1 cellular context compared by ENCODE assay signal in genomic region chr9:134644715-134645606, GRCh38.
TF ChIP-seq lines count a peak whose summit lies in the region.

No MANE protein-coding gene starts in this region.

TF ChIP-seq in HEK293, 187 proteins besides CTCF, POLR2A, EP300 and RAD21 (continued from another document):
- TF ChIP-seq, protein P1, sequence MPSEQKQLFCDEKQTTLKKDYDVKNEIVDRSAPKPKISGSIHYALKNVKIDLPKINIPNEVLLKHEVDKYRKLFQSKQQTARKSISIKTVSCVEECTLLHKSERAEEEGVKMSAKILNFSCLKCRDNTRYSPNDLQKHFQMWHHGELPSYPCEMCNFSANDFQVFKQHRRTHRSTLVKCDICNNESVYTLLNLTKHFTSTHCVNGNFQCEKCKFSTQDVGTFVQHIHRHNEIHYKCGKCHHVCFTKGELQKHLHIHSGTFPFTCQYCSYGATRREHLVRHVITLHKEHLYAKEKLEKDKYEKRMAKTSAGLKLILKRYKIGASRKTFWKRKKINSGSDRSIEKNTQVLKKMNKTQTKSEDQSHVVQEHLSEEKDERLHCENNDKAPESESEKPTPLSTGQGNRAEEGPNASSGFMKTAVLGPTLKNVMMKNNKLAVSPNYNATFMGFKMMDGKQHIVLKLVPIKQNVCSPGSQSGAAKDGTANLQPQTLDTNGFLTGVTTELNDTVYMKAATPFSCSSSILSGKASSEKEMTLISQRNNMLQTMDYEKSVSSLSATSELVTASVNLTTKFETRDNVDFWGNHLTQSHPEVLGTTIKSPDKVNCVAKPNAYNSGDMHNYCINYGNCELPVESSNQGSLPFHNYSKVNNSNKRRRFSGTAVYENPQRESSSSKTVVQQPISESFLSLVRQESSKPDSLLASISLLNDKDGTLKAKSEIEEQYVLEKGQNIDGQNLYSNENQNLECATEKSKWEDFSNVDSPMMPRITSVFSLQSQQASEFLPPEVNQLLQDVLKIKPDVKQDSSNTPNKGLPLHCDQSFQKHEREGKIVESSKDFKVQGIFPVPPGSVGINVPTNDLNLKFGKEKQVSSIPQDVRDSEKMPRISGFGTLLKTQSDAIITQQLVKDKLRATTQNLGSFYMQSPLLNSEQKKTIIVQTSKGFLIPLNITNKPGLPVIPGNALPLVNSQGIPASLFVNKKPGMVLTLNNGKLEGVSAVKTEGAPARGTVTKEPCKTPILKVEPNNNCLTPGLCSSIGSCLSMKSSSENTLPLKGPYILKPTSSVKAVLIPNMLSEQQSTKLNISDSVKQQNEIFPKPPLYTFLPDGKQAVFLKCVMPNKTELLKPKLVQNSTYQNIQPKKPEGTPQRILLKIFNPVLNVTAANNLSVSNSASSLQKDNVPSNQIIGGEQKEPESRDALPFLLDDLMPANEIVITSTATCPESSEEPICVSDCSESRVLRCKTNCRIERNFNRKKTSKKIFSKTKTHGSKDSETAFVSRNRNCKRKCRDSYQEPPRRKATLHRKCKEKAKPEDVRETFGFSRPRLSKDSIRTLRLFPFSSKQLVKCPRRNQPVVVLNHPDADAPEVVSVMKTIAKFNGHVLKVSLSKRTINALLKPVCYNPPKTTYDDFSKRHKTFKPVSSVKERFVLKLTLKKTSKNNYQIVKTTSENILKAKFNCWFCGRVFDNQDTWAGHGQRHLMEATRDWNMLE (tag by site-specific recombination; conservative IDR thresholded peaks at IDR 0.05; ENCODE audit: low read depth): 0 out of 2 replicates have a peak, but pooled peaks have one; percentile 24
- TF ChIP-seq ZNF391 (tag by site-specific recombination; IDR thresholded peaks at IDR 0.05; ENCODE audit: borderline replicate concordance, low read depth): no peak
- TF ChIP-seq ZBTB48 (tag by site-specific recombination; IDR thresholded peaks at IDR 0.05): peak; percentile 100
- TF ChIP-seq ZNF26 (tag by site-specific recombination; IDR thresholded peaks at IDR 0.05): no peak
- TF ChIP-seq, protein P2, sequence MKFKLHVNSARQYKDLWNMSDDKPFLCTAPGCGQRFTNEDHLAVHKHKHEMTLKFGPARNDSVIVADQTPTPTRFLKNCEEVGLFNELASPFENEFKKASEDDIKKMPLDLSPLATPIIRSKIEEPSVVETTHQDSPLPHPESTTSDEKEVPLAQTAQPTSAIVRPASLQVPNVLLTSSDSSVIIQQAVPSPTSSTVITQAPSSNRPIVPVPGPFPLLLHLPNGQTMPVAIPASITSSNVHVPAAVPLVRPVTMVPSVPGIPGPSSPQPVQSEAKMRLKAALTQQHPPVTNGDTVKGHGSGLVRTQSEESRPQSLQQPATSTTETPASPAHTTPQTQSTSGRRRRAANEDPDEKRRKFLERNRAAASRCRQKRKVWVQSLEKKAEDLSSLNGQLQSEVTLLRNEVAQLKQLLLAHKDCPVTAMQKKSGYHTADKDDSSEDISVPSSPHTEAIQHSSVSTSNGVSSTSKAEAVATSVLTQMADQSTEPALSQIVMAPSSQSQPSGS (tag by site-specific recombination; IDR thresholded peaks at IDR 0.05; ENCODE audit: low read depth): peak; percentile 81
- peak; percentile 95 for TF ChIP-seq KLF1 (tag by site-specific recombination; IDR thresholded peaks at IDR 0.05)
- peak; percentile 83 for TF ChIP-seq ZNF660 (tag by site-specific recombination; IDR thresholded peaks at IDR 0.05)
- TF ChIP-seq MYNN (tag by site-specific recombination; IDR thresholded peaks at IDR 0.05; ENCODE audit: borderline replicate concordance): no peak
- TF ChIP-seq ZIC2 (tag by site-specific recombination; IDR thresholded peaks at IDR 0.05): peak; percentile 96
- TF ChIP-seq ZFHX2 (tag by site-specific recombination; conservative IDR thresholded peaks at IDR 0.05): peak; percentile 54
- TF ChIP-seq ZEB2 (tag by site-specific recombination; IDR thresholded peaks at IDR 0.05): peak; percentile 75
- TF ChIP-seq ZNF324 (tag by site-specific recombination; IDR thresholded peaks at IDR 0.05): peak; percentile 49; the same call in 1 of the 2 replicates
- 0 out of 2 replicates have a peak, but pooled peaks have one; percentile 21 for TF ChIP-seq ZNF184 (tag by site-specific recombination; IDR thresholded peaks at IDR 0.05)
- peak; percentile 85 for TF ChIP-seq INSM2 (tag by site-specific recombination; IDR thresholded peaks at IDR 0.05)
- TF ChIP-seq, protein P3, sequence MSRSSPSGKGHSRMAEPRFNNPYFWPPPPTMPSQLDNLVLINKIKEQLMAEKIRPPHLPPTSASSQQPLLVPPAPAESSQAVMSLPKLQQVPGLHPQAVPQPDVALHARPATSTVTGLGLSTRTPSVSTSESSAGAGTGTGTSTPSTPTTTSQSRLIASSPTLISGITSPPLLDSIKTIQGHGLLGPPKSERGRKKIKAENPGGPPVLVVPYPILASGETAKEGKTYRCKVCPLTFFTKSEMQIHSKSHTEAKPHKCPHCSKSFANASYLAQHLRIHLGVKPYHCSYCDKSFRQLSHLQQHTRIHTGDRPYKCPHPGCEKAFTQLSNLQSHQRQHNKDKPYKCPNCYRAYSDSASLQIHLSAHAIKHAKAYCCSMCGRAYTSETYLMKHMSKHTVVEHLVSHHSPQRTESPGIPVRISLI (tag by site-specific recombination; IDR thresholded peaks at IDR 0.05): peak; percentile 67; the same call in 1 of the 2 replicates
- no peak for TF ChIP-seq KLF8 (tag by site-specific recombination; IDR thresholded peaks at IDR 0.05)
- no peak for TF ChIP-seq REST (tag by site-specific recombination; IDR thresholded peaks at IDR 0.05)
- 0 out of 2 replicates have a peak, but pooled peaks have one; percentile 52 for TF ChIP-seq ZNF692 (tag by site-specific recombination; IDR thresholded peaks at IDR 0.05)
- 0 out of 2 replicates have a peak, but pooled peaks have one; percentile 12 for TF ChIP-seq ZNF449 (tag by site-specific recombination; IDR thresholded peaks at IDR 0.05)
- TF ChIP-seq ZNF664 (tag by site-specific recombination; IDR thresholded peaks at IDR 0.05): peak; percentile 26; the same call in 1 of the 2 replicates
- no peak for TF ChIP-seq MZF1 (tag by site-specific recombination; IDR thresholded peaks at IDR 0.05; ENCODE audit: borderline replicate concordance)
- TF ChIP-seq ZNF398 (tag by site-specific recombination; IDR thresholded peaks at IDR 0.05): peak; percentile 71
- TF ChIP-seq, protein P4, sequence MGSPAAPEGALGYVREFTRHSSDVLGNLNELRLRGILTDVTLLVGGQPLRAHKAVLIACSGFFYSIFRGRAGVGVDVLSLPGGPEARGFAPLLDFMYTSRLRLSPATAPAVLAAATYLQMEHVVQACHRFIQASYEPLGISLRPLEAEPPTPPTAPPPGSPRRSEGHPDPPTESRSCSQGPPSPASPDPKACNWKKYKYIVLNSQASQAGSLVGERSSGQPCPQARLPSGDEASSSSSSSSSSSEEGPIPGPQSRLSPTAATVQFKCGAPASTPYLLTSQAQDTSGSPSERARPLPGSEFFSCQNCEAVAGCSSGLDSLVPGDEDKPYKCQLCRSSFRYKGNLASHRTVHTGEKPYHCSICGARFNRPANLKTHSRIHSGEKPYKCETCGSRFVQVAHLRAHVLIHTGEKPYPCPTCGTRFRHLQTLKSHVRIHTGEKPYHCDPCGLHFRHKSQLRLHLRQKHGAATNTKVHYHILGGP (tag by site-specific recombination; IDR thresholded peaks at IDR 0.05): no peak
